In genomic region chr4:57418133-57418532, GRCh38 we compare ENCODE assay signal across 21 cellular contexts.
"Had no signal": no experiment of that assay in that cellular context is flagged by ENCODE, and none has a peak within 500 bp of the region (broad histone marks: within the 10 kb centered on the region; RNA-seq: fewer than 3 reads in every experiment).

No MANE protein-coding gene starts in this region.

- ATAC-seq: Panc1 had no signal

- DNase-seq: IMR-90, Karpas-422, KG1, MG63, NCI-H1105 treated with DMSO at 0.1 percent for 48 hours, NCI-H1417 treated with DMSO at 0.1 percent for 48 hours, NCI-H146, NCI-H1694 treated with DMSO at 0.1 percent for 48 hours, NCI-H1930, NCI-H2081, NCI-H2107, NCI-H2227 treated with DMSO at 0.1 percent for 48 hours, NCI-H510A, NCI-H524 treated with DMSO at 0.1 percent for 48 hours, NCI-H69, NCI-H774, SIG-M5 had no signal

- H3K4me3 ChIP-seq: MG63, SJSA1, SK-N-MC had no signal

- H3K9me3 ChIP-seq: MG63, SJSA1 had no signal

- H3K27ac ChIP-seq: RWPE1, SJSA1, SK-N-MC had no signal

- H3K4me1 ChIP-seq: SJSA1 had no signal
